In genomic region chr4:80631861-80632260, GRCh38 we compare ENCODE assay signal across 36 cellular contexts.
"Had no signal": no experiment of that assay in that cellular context is flagged by ENCODE, and none has a peak within 500 bp of the region (broad histone marks: within the 10 kb centered on the region; RNA-seq: fewer than 3 reads in every experiment).

No MANE protein-coding gene starts in this region.

- H3K27ac ChIP-seq: KMS-11 had no signal

- H3K36me3 ChIP-seq: MG63 had no signal

- DNase-seq: Karpas-422, Kasumi-1, KG1, MG63, MM.1S, MV-4-11, NCI-H1048, NCI-H1092, NCI-H1092 treated with DMSO at 0.1 percent for 48 hours, NCI-H1105, NCI-H1105 treated with DMSO at 0.1 percent for 48 hours, NCI-H1417, NCI-H1417 treated with DMSO at 0.1 percent for 48 hours, NCI-H1436, NCI-H1436 treated with DMSO at 0.1 percent for 48 hours, NCI-H146, NCI-H1694, NCI-H1694 treated with DMSO at 0.1 percent for 48 hours, NCI-H187, NCI-H187 treated with DMSO at 0.1 percent for 48 hours, NCI-H1930, NCI-H2029, NCI-H2029 treated with DMSO at 0.1 percent for 48 hours, NCI-H2081, NCI-H2081 treated with DMSO at 0.1 percent for 48 hours, NCI-H2107, NCI-H2171, NCI-H2171 treated with DMSO at 0.1 percent for 48 hours, NCI-H2227 treated with DMSO at 0.1 percent for 48 hours, NCI-H226, NCI-H345, NCI-H446, NCI-H446 treated with DMSO at 0.1 percent for 48 hours, NCI-H510A, NCI-H510A treated with DMSO at 0.1 percent for 48 hours had no signal

- H3K27me3 ChIP-seq: MG63 had no signal

- H3K4me3 ChIP-seq: MG63 had no signal

- H3K9ac ChIP-seq: KMS-11 had no signal

- H3K4me2 ChIP-seq: KMS-11 had no signal

- H3K9me3 ChIP-seq: MG63 had no signal
